ENCODE assay signal across 19 cellular contexts in genomic region chr3:23459915-23460546, GRCh38.
"Had no signal": no experiment of that assay in that cellular context is flagged by ENCODE, and none has a peak within 500 bp of the region (broad histone marks: within the 10 kb centered on the region; RNA-seq: fewer than 3 reads in every experiment).

No MANE protein-coding gene starts in this region.

- H3K9me3 Mint-ChIP-seq: activated naive CD4-positive, alpha-beta T cell treated with anti-CD3 and anti-CD28 coated beads, Interleukin-2, amount 10 ng/mL, durations not matched to agents 7 days and 5 days had no signal

- H3K27ac ChIP-seq: foreskin keratinocyte, left lung, right lobe of liver, stomach, vagina had no signal

- H3K27ac Mint-ChIP-seq: activated CD4-positive, alpha-beta T cell treated with anti-CD3 and anti-CD28 coated beads, Interleukin-2, amount 10 ng/mL, durations not matched to agents 24 days and 14 days; activated CD8-positive, alpha-beta T cell treated with anti-CD3 and anti-CD28 coated beads, Interleukin-2, amount 10 ng/mL, durations not matched to agents 7 days and 5 days; activated naive CD4-positive, alpha-beta T cell treated with anti-CD3 and anti-CD28 coated beads, Interleukin-2, amount 10 ng/mL, durations not matched to agents 7 days and 5 days; effector memory CD8-positive, alpha-beta T cell; progenitor cell of endocrine pancreas; stimulated activated effector memory CD8-positive, alpha-beta T cell treated with anti-CD3 and anti-CD28 coated beads, Interleukin-12 subunit alpha, Interleukin-12 subunit beta, amount 100 ng/mL, for 72 hours had no signal

- DNase-seq: activated CD4-positive, alpha-beta T cell treated with anti-CD3 and anti-CD28 coated beads, Interleukin-2, amount 10 ng/mL, durations not matched to agents 24 days and 14 days; activated CD4-positive, CD25-positive, alpha-beta regulatory T cell; activated CD8-positive, alpha-beta T cell treated with anti-CD3 and anti-CD28 coated beads, Interleukin-2, amount 10 ng/mL, durations not matched to agents 7 days and 5 days; activated effector memory CD4-positive, alpha-beta T cell treated with Interleukin-2 at 50 U/mL for 16 hours; activated naive CD4-positive, alpha-beta T cell treated with anti-CD3 and anti-CD28 coated beads, Interleukin-2, amount 10 ng/mL, durations not matched to agents 7 days and 5 days; activated T-cell treated with anti-CD3 and anti-CD28 coated beads, Interleukin-2, amount 50 U/mL, for 4 hours; aorta; effector memory CD8-positive, alpha-beta T cell; foreskin keratinocyte; kidney; left lung; right lobe of liver; stimulated activated CD4-positive, alpha-beta T cell treated with anti-CD3 and anti-CD28 coated beads, Interleukin-4, amount 100 ng/mL, for 24 hours; stomach; trophoblast cell had no signal

- H3K4me1 ChIP-seq: foreskin keratinocyte, right lobe of liver had no signal

- H3K4me1 Mint-ChIP-seq: activated CD4-positive, alpha-beta T cell treated with anti-CD3 and anti-CD28 coated beads, Interleukin-2, amount 10 ng/mL, durations not matched to agents 24 days and 14 days; stimulated activated effector memory CD8-positive, alpha-beta T cell treated with anti-CD3 and anti-CD28 coated beads, Interleukin-12 subunit alpha, Interleukin-12 subunit beta, amount 100 ng/mL, for 72 hours had no signal

- ATAC-seq: activated CD8-positive, alpha-beta T cell treated with anti-CD3 and anti-CD28 coated beads, Interleukin-2, amount 10 ng/mL, durations not matched to agents 7 days and 5 days; activated T-cell treated with anti-CD3 and anti-CD28 coated beads, Interleukin-2, amount 50 U/mL, for 4 hours; effector memory CD8-positive, alpha-beta T cell; foreskin keratinocyte; left lung; right lobe of liver; stimulated activated effector memory CD8-positive, alpha-beta T cell treated with anti-CD3 and anti-CD28 coated beads, Interleukin-12 subunit alpha, Interleukin-12 subunit beta, amount 100 ng/mL, for 72 hours had no signal

- H3K27me3 Mint-ChIP-seq: activated CD4-positive, alpha-beta T cell treated with anti-CD3 and anti-CD28 coated beads, Interleukin-2, amount 10 ng/mL, durations not matched to agents 24 days and 14 days; activated naive CD4-positive, alpha-beta T cell treated with anti-CD3 and anti-CD28 coated beads, Interleukin-2, amount 10 ng/mL, durations not matched to agents 7 days and 5 days; progenitor cell of endocrine pancreas had no signal

- H3K27me3 ChIP-seq: foreskin keratinocyte, left lung, right lobe of liver, stomach, vagina had no signal

- H3K36me3 ChIP-seq: left lung, right lobe of liver, stomach, vagina had no signal

- H3K4me3 ChIP-seq: left lung, right lobe of liver, stomach, vagina had no signal

- H3K9me3 ChIP-seq: left lung, right lobe of liver, stomach, vagina had no signal

- H3K36me3 Mint-ChIP-seq: stimulated activated effector memory CD8-positive, alpha-beta T cell treated with anti-CD3 and anti-CD28 coated beads, Interleukin-12 subunit alpha, Interleukin-12 subunit beta, amount 100 ng/mL, for 72 hours had no signal

- H3K4me3 Mint-ChIP-seq: activated CD4-positive, alpha-beta T cell treated with anti-CD3 and anti-CD28 coated beads, Interleukin-2, amount 10 ng/mL, durations not matched to agents 24 days and 14 days; activated CD8-positive, alpha-beta T cell treated with anti-CD3 and anti-CD28 coated beads, Interleukin-2, amount 10 ng/mL, durations not matched to agents 7 days and 5 days; activated naive CD4-positive, alpha-beta T cell treated with anti-CD3 and anti-CD28 coated beads, Interleukin-2, amount 10 ng/mL, durations not matched to agents 7 days and 5 days; activated T-cell treated with anti-CD3 and anti-CD28 coated beads, Interleukin-2, amount 50 U/mL, for 4 hours; effector memory CD8-positive, alpha-beta T cell; neural crest cell; stimulated activated effector memory CD8-positive, alpha-beta T cell treated with anti-CD3 and anti-CD28 coated beads, Interleukin-12 subunit alpha, Interleukin-12 subunit beta, amount 100 ng/mL, for 72 hours had no signal
